16 cellular contexts compared by ENCODE assay signal in the genomic region with DNA sequence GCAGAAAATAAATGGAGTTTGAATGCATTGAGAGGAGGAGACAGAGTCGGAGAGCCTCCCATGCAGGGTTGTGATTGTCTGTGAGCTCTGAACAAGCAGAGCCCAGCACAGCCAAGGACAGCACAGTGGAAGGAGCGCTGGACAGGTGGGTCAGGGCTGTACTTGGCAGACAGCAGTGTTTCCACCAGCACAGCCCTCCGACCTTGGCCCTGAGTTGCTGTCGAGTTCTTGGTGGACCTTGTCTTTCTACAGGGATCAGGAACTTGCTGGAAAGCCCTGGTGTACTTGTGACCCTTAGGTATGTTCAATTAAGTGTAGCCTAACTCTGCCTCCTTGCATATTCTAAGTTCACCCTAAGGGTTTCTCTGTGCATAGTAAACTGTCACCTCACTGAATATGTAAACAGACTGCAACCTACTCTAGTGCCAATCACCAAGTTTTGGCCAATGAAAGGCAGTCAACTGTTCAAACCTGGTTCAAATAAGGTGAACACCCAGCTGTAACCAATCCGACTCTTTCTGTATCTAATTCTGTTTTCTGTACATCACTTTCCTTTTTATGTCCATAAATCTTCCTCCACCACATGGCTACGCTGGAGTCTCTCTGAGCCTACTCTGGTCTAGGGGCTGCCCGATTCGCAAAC.
"Had no signal": no experiment of that assay in that cellular context is flagged by ENCODE, and none has a peak within 500 bp of the region (broad histone marks: within the 10 kb centered on the region; RNA-seq: fewer than 3 reads in every experiment).

No MANE protein-coding gene starts in this region.

- H3K27me3 ChIP-seq: brain microvascular endothelial cell, esophagus squamous epithelium, right atrium auricular region, stomach had no signal

- H3K36me3 ChIP-seq: brain microvascular endothelial cell, esophagus squamous epithelium, right atrium auricular region, stomach, thoracic aorta had no signal

- H3K4me3 ChIP-seq: esophagus squamous epithelium, lung, right atrium auricular region, stomach, thoracic aorta had no signal

- DNase-seq: activated CD4-positive, alpha-beta T cell treated with anti-CD3 and anti-CD28 coated beads for 36 hours; activated CD8-positive, alpha-beta memory T cell treated with anti-CD3 and anti-CD28 coated beads, Interleukin-2, amount 50 U/mL, for 4 hours; activated CD8-positive, alpha-beta T cell treated with anti-CD3 and anti-CD28 coated beads, Interleukin-2, amount 10 ng/mL, durations not matched to agents 7 days and 5 days; activated gamma-delta T cell treated with Interleukin-2 at 50 U/mL for 16 hours; activated naive CD8-positive, alpha-beta T cell treated with anti-CD3 and anti-CD28 coated beads for 36 hours; activated T-cell treated with anti-CD3 and anti-CD28 coated beads, Interleukin-2, amount 50 U/mL, for 48 hours; brain microvascular endothelial cell; cortex of kidney; effector CD4-positive, alpha-beta T cell; esophagus squamous epithelium; posterior cingulate gyrus; stomach had no signal

- FAIRE-seq: endothelial cell of umbilical vein had no signal

- H3K27ac ChIP-seq: brain microvascular endothelial cell, esophagus squamous epithelium, right atrium auricular region, stomach, thoracic aorta had no signal

- H3K9me3 ChIP-seq: esophagus squamous epithelium, right atrium auricular region, stomach, thoracic aorta had no signal

- ATAC-seq: activated CD4-positive, alpha-beta T cell treated with anti-CD3 and anti-CD28 coated beads for 36 hours; activated CD8-positive, alpha-beta T cell treated with anti-CD3 and anti-CD28 coated beads, Interleukin-2, amount 10 ng/mL, durations not matched to agents 7 days and 5 days had no signal
